In the genomic region with DNA sequence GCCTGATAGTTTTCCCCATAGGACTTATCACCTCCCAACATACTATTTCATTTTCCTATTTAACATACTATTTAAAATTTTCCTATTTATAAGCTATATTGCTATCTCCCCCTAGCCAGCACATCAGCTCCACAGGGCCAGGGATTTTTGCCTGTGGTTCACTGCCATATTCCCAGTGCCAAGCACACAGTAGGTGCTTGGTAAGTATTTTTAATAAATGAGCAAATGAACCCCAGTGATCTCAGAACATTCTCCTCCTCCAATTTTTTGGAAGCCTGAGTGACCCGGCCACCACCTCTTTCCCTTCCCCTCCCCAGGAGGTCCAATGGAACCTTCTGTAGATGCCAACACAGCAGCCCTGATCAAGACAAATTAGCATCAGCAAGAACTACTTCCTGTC, we compare ENCODE assay signal across 27 cellular contexts. TPM values are rescaled to one million over a fixed set of nuclear protein-coding genes. Genes with fewer than 3 reads are reported as not detected.
A peak's percentile ranks its signal among the peaks of the same experiment; 100 is the strongest.
DNase-seq lines count a peak whose midpoint lies in the region; FAIRE-seq and TF ChIP-seq lines count a peak whose summit lies in the region.
"Had no signal": no experiment of that assay in that cellular context is flagged by ENCODE, and none has a peak within 500 bp of the region (broad histone marks: within the 10 kb centered on the region; RNA-seq: fewer than 3 reads in every experiment).

No MANE protein-coding gene starts in this region.

- H3K27ac Mint-ChIP-seq in T-helper 1 cell treated with Interleukin-12 subunit alpha and Interleukin-12 subunit beta and Interleukin-4 antibody, amounts not matched to agents 30 μg/mL and 1 μg/mL, for 36 hours: peak overlapping the region; percentile 59
- peak overlapping the region; percentile 26 for H3K27ac Mint-ChIP-seq in dendritic cell treated with granulocyte-macrophage colony-stimulating factor and Interleukin-4, amounts not matched to agents 40 ng/mL and 50 ng/mL, for 4 days
- H3K27ac Mint-ChIP-seq: endodermal cell had no signal

- TF ChIP-seq CTCF in VCaP (conservative IDR thresholded peaks at IDR 0.05): no peak

- H3K4me2 ChIP-seq in BLaER1: peak overlapping the region; percentile 44; the same call in 1 of the 2 replicates

- peaks cover 70% of the 10 kb centered on the region for H3K36me3 ChIP-seq in BLaER1

- H3K27ac ChIP-seq in BLaER1 (no peak overlapping the region; the same call in 1 of the 2 replicates), VCaP (peak overlapping the region; percentile 52)
- H3K27ac ChIP-seq: 22Rv1, parathyroid adenoma, RWPE1, suprapubic skin had no signal

- no peak for TF ChIP-seq POLR2A in GM12891 (IDR thresholded peaks at IDR 0.05; ENCODE audit: low read depth, low read length)

- no peaks in the 10 kb centered on the region for H3K9me3 ChIP-seq in BLaER1
- H3K9me3 ChIP-seq: suprapubic skin had no signal

- H4K20me1 ChIP-seq in BLaER1: peaks cover 28% of the 10 kb centered on the region; the same call in 1 of the 2 replicates

- no peak for DNase-seq in T-helper 1 cell
- DNase-seq in stimulated activated naive CD4-positive, alpha-beta T cell (lab: John Stamatoyannopoulos, UW): no peak
- no peak for DNase-seq in GM12891 (ENCODE audit: insufficient read length, low spot score)
- DNase-seq in 8988T: no peak
- DNase-seq: COR-L47; cortex of kidney; endodermal cell; foreskin melanocyte; NCI-H146; NCI-H446 treated with DMSO at 0.1 percent for 48 hours; stimulated activated CD4-positive, alpha-beta T cell treated with anti-CD3 and anti-CD28 coated beads, Interleukin-12 subunit alpha, Interleukin-12 subunit beta, amount 100 ng/mL, for 4 hours; stimulated activated CD4-positive, alpha-beta T cell treated with anti-CD3 and anti-CD28 coated beads, Interleukin-4, amount 100 ng/mL, for 24 hours; stimulated activated naive B cell treated with anti-CD40 and anti-IgM and Interleukin-4, amounts not matched to agents 10 μg/mL and 1 μg/mL and 100 μg/mL, for 72 hours had no signal

- intact Hi-C loops in dendritic cell treated with granulocyte-macrophage colony-stimulating factor and Interleukin-4, amounts not matched to agents 40 ng/mL and 50 ng/mL, for 4 days (cut with micrococcal nuclease): no loop called here

- no peak overlapping the region for H3K9ac ChIP-seq in BLaER1
- H3K9ac ChIP-seq: parathyroid adenoma had no signal

- no peak overlapping the region for H3K4me3 Mint-ChIP-seq in T-helper 1 cell treated with Interleukin-12 subunit alpha and Interleukin-12 subunit beta and Interleukin-4 antibody, amounts not matched to agents 30 μg/mL and 1 μg/mL, for 36 hours
- no peak overlapping the region for H3K4me3 Mint-ChIP-seq in dendritic cell treated with granulocyte-macrophage colony-stimulating factor and Interleukin-4, amounts not matched to agents 40 ng/mL and 50 ng/mL, for 4 days
- H3K4me3 Mint-ChIP-seq: endodermal cell; stimulated activated naive B cell treated with anti-CD40 and anti-IgM and Interleukin-4, amounts not matched to agents 10 μg/mL and 1 μg/mL and 100 μg/mL, for 72 hours had no signal

- peaks cover 62% of the 10 kb centered on the region for H3K36me3 Mint-ChIP-seq in T-helper 1 cell treated with Interleukin-12 subunit alpha and Interleukin-12 subunit beta and Interleukin-4 antibody, amounts not matched to agents 30 μg/mL and 1 μg/mL, for 36 hours (ENCODE audit: low read depth)
- peaks cover 92% of the 10 kb centered on the region for H3K36me3 Mint-ChIP-seq in dendritic cell treated with granulocyte-macrophage colony-stimulating factor and Interleukin-4, amounts not matched to agents 40 ng/mL and 50 ng/mL, for 4 days (ENCODE audit: low read depth)

- H3K4me3 ChIP-seq in BLaER1: no peak overlapping the region
- H3K4me3 ChIP-seq: lung, suprapubic skin had no signal

- no peak for FAIRE-seq in GM12891 (lab: Jason Lieb, UNC)
- FAIRE-seq: G401.6, GM19239, H54, urothelium cell line had no signal

- H3K4me1 ChIP-seq in BLaER1: peaks cover 33% of the 10 kb centered on the region
- H3K4me1 ChIP-seq: suprapubic skin had no signal

- H3K27me3 Mint-ChIP-seq in T-helper 1 cell treated with Interleukin-12 subunit alpha and Interleukin-12 subunit beta and Interleukin-4 antibody, amounts not matched to agents 30 μg/mL and 1 μg/mL, for 36 hours (ENCODE audit: low read depth): no peaks in the 10 kb centered on the region
- H3K27me3 Mint-ChIP-seq in dendritic cell treated with granulocyte-macrophage colony-stimulating factor and Interleukin-4, amounts not matched to agents 40 ng/mL and 50 ng/mL, for 4 days: peaks cover 3% of the 10 kb centered on the region
- H3K27me3 Mint-ChIP-seq: stimulated activated naive B cell treated with anti-CD40 and anti-IgM and Interleukin-4, amounts not matched to agents 10 μg/mL and 1 μg/mL and 100 μg/mL, for 72 hours had no signal

- no peaks in the 10 kb centered on the region for H3K27me3 ChIP-seq in BLaER1
- H3K27me3 ChIP-seq: suprapubic skin had no signal

- H3K4me1 Mint-ChIP-seq in T-helper 1 cell treated with Interleukin-12 subunit alpha and Interleukin-12 subunit beta and Interleukin-4 antibody, amounts not matched to agents 30 μg/mL and 1 μg/mL, for 36 hours (ENCODE audit: low read depth): peaks cover 53% of the 10 kb centered on the region
- H3K4me1 Mint-ChIP-seq in dendritic cell treated with granulocyte-macrophage colony-stimulating factor and Interleukin-4, amounts not matched to agents 40 ng/mL and 50 ng/mL, for 4 days (ENCODE audit: low read depth): peaks cover 30% of the 10 kb centered on the region

- H3K9me3 Mint-ChIP-seq in T-helper 1 cell treated with Interleukin-12 subunit alpha and Interleukin-12 subunit beta and Interleukin-4 antibody, amounts not matched to agents 30 μg/mL and 1 μg/mL, for 36 hours: no peaks in the 10 kb centered on the region
- H3K9me3 Mint-ChIP-seq in dendritic cell treated with granulocyte-macrophage colony-stimulating factor and Interleukin-4, amounts not matched to agents 40 ng/mL and 50 ng/mL, for 4 days: no peaks in the 10 kb centered on the region
- H3K9me3 Mint-ChIP-seq: endodermal cell; stimulated activated naive B cell treated with anti-CD40 and anti-IgM and Interleukin-4, amounts not matched to agents 10 μg/mL and 1 μg/mL and 100 μg/mL, for 72 hours had no signal

TF ChIP-seq in GM12891, 5 proteins besides CTCF, POLR2A, EP300 and RAD21:
- no peak for TF ChIP-seq POLR2AphosphoS5 (IDR thresholded peaks at IDR 0.05; ENCODE audit: low read depth, low read length)
- TF ChIP-seq TAF1 (IDR thresholded peaks at IDR 0.05; ENCODE audit: low read depth, low read length): no peak
- TF ChIP-seq POU2F2 (IDR thresholded peaks at IDR 0.05; ENCODE audit: low read depth, low read length): no peak
- no peak for TF ChIP-seq SPI1 (IDR thresholded peaks at IDR 0.05; ENCODE audit: low read depth, low read length)
- TF ChIP-seq PAX5 (IDR thresholded peaks at IDR 0.05; ENCODE audit: insufficient read depth, low read length, severe bottlenecking): no peak

RNA-seq across cellular contexts. Expression of a gene that starts 33.3 kb away (rescaled TPM):
- polyA plus RNA-seq in GM12891 (2012; ENCODE audit: low read depth, missing spikeins): 0.39 TPM
- polyA plus RNA-seq: neural cell had no signal
